ENCODE assay signal across 27 cellular contexts in genomic region chrX:121114691-121115090, GRCh38.
"Had no signal": no experiment of that assay in that cellular context is flagged by ENCODE, and none has a peak within 500 bp of the region (broad histone marks: within the 10 kb centered on the region; RNA-seq: fewer than 3 reads in every experiment).

No MANE protein-coding gene starts in this region.

- H3K4me1 ChIP-seq: esophagus muscularis mucosa, heart left ventricle had no signal

- ATAC-seq: activated CD4-positive, CD25-positive, alpha-beta regulatory T cell treated with anti-CD3 and anti-CD28 coated beads, Interleukin-2, amount 50 U/mL, for 24 hours; activated CD8-positive, alpha-beta T cell treated with anti-CD3 and anti-CD28 coated beads for 36 hours; activated T-cell treated with anti-CD3 and anti-CD28 coated beads, Interleukin-2, amount 50 U/mL, for 4 hours; activated T-helper 17 cell treated with anti-CD3 and anti-CD28 coated beads, Interleukin-2, amount 50 U/mL, for 72 hours; effector memory CD8-positive, alpha-beta T cell; heart left ventricle; T-cell had no signal

- H3K4me3 ChIP-seq: coronary artery, dorsolateral prefrontal cortex, esophagus muscularis mucosa, heart left ventricle had no signal

- H3K36me3 ChIP-seq: brain microvascular endothelial cell, esophagus muscularis mucosa, heart left ventricle, WERI-Rb-1 had no signal

- DNase-seq: activated B cell treated with CpG ODN at 0.5 μM for 24 hours; activated CD4-positive, alpha-beta T cell treated with anti-CD3 and anti-CD28 coated beads for 48 hours; activated CD4-positive, alpha-beta T cell treated with anti-CD3 and anti-CD28 coated beads, Interleukin-2, amount 50 U/mL, for 1 hour; activated CD4-positive, alpha-beta T cell treated with anti-CD3 and anti-CD28 coated beads, Interleukin-2, amount 50 U/mL, for 48 hours; activated CD8-positive, alpha-beta memory T cell treated with anti-CD3 and anti-CD28 coated beads for 24 hours; activated CD8-positive, alpha-beta T cell treated with anti-CD3 and anti-CD28 coated beads for 36 hours; activated effector memory CD4-positive, alpha-beta T cell treated with Interleukin-2 at 50 U/mL for 16 hours; activated gamma-delta T cell treated with Interleukin-2 at 50 U/mL for 16 hours; activated naive CD4-positive, alpha-beta T cell treated with anti-CD3 and anti-CD28 coated beads, Interleukin-2, amount 50 U/mL, for 16 hours; activated naive CD4-positive, alpha-beta T cell treated with Interleukin-2 at 50 U/mL for 16 hours; activated T-cell treated with anti-CD3 and anti-CD28 coated beads, Interleukin-2, amount 50 U/mL, for 4 hours; amniotic stem cell; brain microvascular endothelial cell; dorsolateral prefrontal cortex; effector memory CD8-positive, alpha-beta T cell; erythroblast; glutamatergic neuron; heart left ventricle; T-cell; T1000; WERI-Rb-1 had no signal

- FAIRE-seq: bronchial epithelial cell, frontal cortex had no signal

- H3K27ac ChIP-seq: brain microvascular endothelial cell, coronary artery, dorsolateral prefrontal cortex, esophagus muscularis mucosa, heart left ventricle, WERI-Rb-1 had no signal

- H3K9me3 ChIP-seq: esophagus muscularis mucosa, heart left ventricle had no signal

- H3K27me3 ChIP-seq: brain microvascular endothelial cell, esophagus muscularis mucosa, heart left ventricle had no signal
